1 cellular context compared by ENCODE assay signal in genomic region chr3:59857589-59858346, GRCh38.
TF ChIP-seq lines count a peak whose summit lies in the region.

No MANE protein-coding gene starts in this region.

TF ChIP-seq in GM23338, 12 proteins besides CTCF, POLR2A, EP300 and RAD21 (continued from another document):
- TF ChIP-seq, protein P1, sequence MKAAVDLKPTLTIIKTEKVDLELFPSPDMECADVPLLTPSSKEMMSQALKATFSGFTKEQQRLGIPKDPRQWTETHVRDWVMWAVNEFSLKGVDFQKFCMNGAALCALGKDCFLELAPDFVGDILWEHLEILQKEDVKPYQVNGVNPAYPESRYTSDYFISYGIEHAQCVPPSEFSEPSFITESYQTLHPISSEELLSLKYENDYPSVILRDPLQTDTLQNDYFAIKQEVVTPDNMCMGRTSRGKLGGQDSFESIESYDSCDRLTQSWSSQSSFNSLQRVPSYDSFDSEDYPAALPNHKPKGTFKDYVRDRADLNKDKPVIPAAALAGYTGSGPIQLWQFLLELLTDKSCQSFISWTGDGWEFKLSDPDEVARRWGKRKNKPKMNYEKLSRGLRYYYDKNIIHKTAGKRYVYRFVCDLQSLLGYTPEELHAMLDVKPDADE (IDR thresholded peaks at IDR 0.05), result no peak
- TF ChIP-seq EZH2 (IDR thresholded peaks at IDR 0.05; ENCODE audit: low read depth, unreplicated experiment) (no peak), ZNF331 (CRISPR knock-in tag; IDR thresholded peaks at IDR 0.05; ENCODE audit: low read depth) (no peak), ZNF114 (CRISPR knock-in tag; IDR thresholded peaks at IDR 0.05) (no peak)
